27 cellular contexts compared by ENCODE assay signal in the genomic region with DNA sequence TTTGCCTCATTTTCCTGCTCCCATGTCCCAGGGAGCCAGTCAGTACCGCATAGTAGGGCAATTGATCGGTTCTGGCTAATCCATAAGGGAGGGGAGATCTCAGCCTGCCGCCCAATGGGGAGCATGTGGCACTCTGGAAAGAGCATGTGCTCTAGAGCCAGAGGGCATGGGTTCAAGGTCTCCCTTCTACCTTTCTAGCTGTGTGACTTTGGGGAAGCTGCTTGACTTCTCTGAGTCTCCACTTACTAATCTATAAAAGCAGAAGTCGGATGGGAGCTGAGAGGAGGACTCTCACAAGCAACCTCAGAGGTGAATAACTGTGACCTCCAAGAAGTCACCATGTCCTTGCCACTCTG.
"Had no signal": no experiment of that assay in that cellular context is flagged by ENCODE, and none has a peak within 500 bp of the region (broad histone marks: within the 10 kb centered on the region; RNA-seq: fewer than 3 reads in every experiment).

No MANE protein-coding gene starts in this region.

- H3K27ac ChIP-seq: breast epithelium, Peyer's patch, RWPE1, SJCRH30, VCaP had no signal

- H3K4me1 ChIP-seq: breast epithelium, Peyer's patch, SJCRH30 had no signal

- DNase-seq: activated CD4-positive, alpha-beta T cell treated with anti-CD3 and anti-CD28 coated beads, Interleukin-2, amount 50 U/mL, for 1 hour; activated CD4-positive, CD25-positive, alpha-beta regulatory T cell; activated CD8-positive, alpha-beta memory T cell treated with anti-CD3 and anti-CD28 coated beads, Interleukin-2, amount 50 U/mL, for 4 hours; activated CD8-positive, alpha-beta T cell treated with anti-CD3 and anti-CD28 coated beads for 36 hours; activated gamma-delta T cell treated with Interleukin-2 at 50 U/mL for 16 hours; activated naive CD4-positive, alpha-beta T cell treated with anti-CD3 and anti-CD28 coated beads, Interleukin-2, amount 10 ng/mL, durations not matched to agents 7 days and 5 days; activated naive CD8-positive, alpha-beta T cell treated with anti-CD3 and anti-CD28 coated beads for 36 hours; activated T-cell treated with anti-CD3 and anti-CD28 coated beads, Interleukin-2, amount 50 U/mL, for 72 hours; anterior cingulate cortex; caudate nucleus; NCI-H1092 treated with DMSO at 0.1 percent for 48 hours; NCI-H1436; NCI-H1694 treated with DMSO at 0.1 percent for 48 hours; NCI-H2029 treated with DMSO at 0.1 percent for 48 hours; NCI-H345; NCI-H510A; NCI-H526 treated with DMSO at 0.1 percent for 48 hours; NCI-H82; Peyer's patch; Right ventricle myocardium superior; SJCRH30; SK-N-SH; T-helper 1 cell had no signal

- H3K4me2 ChIP-seq: SK-N-SH had no signal

- H3K4me3 Mint-ChIP-seq: activated CD8-positive, alpha-beta T cell treated with anti-CD3 and anti-CD28 coated beads for 36 hours; activated naive CD4-positive, alpha-beta T cell treated with anti-CD3 and anti-CD28 coated beads, Interleukin-2, amount 10 ng/mL, durations not matched to agents 7 days and 5 days; activated naive CD8-positive, alpha-beta T cell treated with anti-CD3 and anti-CD28 coated beads for 36 hours; activated T-cell treated with anti-CD3 and anti-CD28 coated beads, Interleukin-2, amount 50 U/mL, for 72 hours had no signal

- H3K4me3 ChIP-seq: breast epithelium, Peyer's patch, SJCRH30 had no signal

- H3K27me3 ChIP-seq: breast epithelium, Peyer's patch, SJCRH30 had no signal

- H3K9me3 Mint-ChIP-seq: activated CD8-positive, alpha-beta T cell treated with anti-CD3 and anti-CD28 coated beads for 36 hours; activated naive CD4-positive, alpha-beta T cell treated with anti-CD3 and anti-CD28 coated beads, Interleukin-2, amount 10 ng/mL, durations not matched to agents 7 days and 5 days; activated naive CD8-positive, alpha-beta T cell treated with anti-CD3 and anti-CD28 coated beads for 36 hours; activated T-cell treated with anti-CD3 and anti-CD28 coated beads, Interleukin-2, amount 50 U/mL, for 72 hours; activated T-helper 2 cell treated with anti-CD3 and anti-CD28 coated beads, Interferon-gamma antibody, Interleukin-2, Interleukin-4, amounts not matched to agents 10 μg/mL and 5 μg/mL and 100 μg/mL, durations not matched to agents 14 hours and 24 hours and 36 hours had no signal

- H3K9me3 ChIP-seq: breast epithelium, Peyer's patch, SJCRH30, SK-N-SH had no signal

- H3K9ac ChIP-seq: SK-N-SH had no signal

- ATAC-seq: activated CD8-positive, alpha-beta T cell treated with anti-CD3 and anti-CD28 coated beads for 36 hours; activated T-cell treated with anti-CD3 and anti-CD28 coated beads, Interleukin-2, amount 50 U/mL, for 72 hours had no signal

- H3K36me3 ChIP-seq: breast epithelium, Peyer's patch, SJCRH30 had no signal

- H3K27ac Mint-ChIP-seq: activated CD8-positive, alpha-beta T cell treated with anti-CD3 and anti-CD28 coated beads for 36 hours; activated naive CD4-positive, alpha-beta T cell treated with anti-CD3 and anti-CD28 coated beads, Interleukin-2, amount 10 ng/mL, durations not matched to agents 7 days and 5 days; activated naive CD8-positive, alpha-beta T cell treated with anti-CD3 and anti-CD28 coated beads for 36 hours; activated T-cell treated with anti-CD3 and anti-CD28 coated beads, Interleukin-2, amount 50 U/mL, for 72 hours; activated T-helper 2 cell treated with anti-CD3 and anti-CD28 coated beads, Interferon-gamma antibody, Interleukin-2, Interleukin-4, amounts not matched to agents 10 μg/mL and 5 μg/mL and 100 μg/mL, durations not matched to agents 14 hours and 24 hours and 36 hours had no signal

- H3K36me3 Mint-ChIP-seq: activated naive CD4-positive, alpha-beta T cell treated with anti-CD3 and anti-CD28 coated beads, Interleukin-2, amount 10 ng/mL, durations not matched to agents 7 days and 5 days; activated naive CD8-positive, alpha-beta T cell treated with anti-CD3 and anti-CD28 coated beads for 36 hours had no signal
